9 cellular contexts compared by ENCODE assay signal in genomic region chr7:50342616-50343114, GRCh38. TPM values are rescaled to one million over a fixed set of nuclear protein-coding genes. Genes with fewer than 3 reads are reported as not detected.
DNase-seq lines count a peak whose midpoint lies in the region; ATAC-seq and TF ChIP-seq lines count a peak whose summit lies in the region.
"Had no signal": no experiment of that assay in that cellular context is flagged by ENCODE, and none has a peak within 500 bp of the region (broad histone marks: within the 10 kb centered on the region; RNA-seq: fewer than 3 reads in every experiment).

No MANE protein-coding gene starts in this region.

- H3K36me3 ChIP-seq in RWPE2 (ENCODE audit: low read depth) (no peaks in the 10 kb centered on the region), body of pancreas (replicated peaks in 1 of 2; ENCODE audit: insufficient read depth in 1 of 2, low read depth in 2 of 2) (no peaks in the 10 kb centered on the region), neutrophil (peaks cover 20% of the 10 kb centered on the region)

- H3K27ac ChIP-seq in RWPE2 (ENCODE audit: poor library complexity, severe bottlenecking) (no peak overlapping the region), body of pancreas (no peak overlapping the region), neutrophil (peak overlapping the region; percentile 87)

- no peak overlapping the region for H3K4me3 ChIP-seq in RWPE2 (ENCODE audit: severe bottlenecking)
- no peak overlapping the region for H3K4me3 ChIP-seq in body of pancreas
- H3K4me3 ChIP-seq in neutrophil (ENCODE audit: low read depth in 1 of 2, low read length in 1 of 2) = peak overlapping the region; percentile 37 to 38

- peak; percentile 57; the same call in 2 of the 3 replicates for ATAC-seq in RWPE2 (ENCODE audit: low read depth)
- ATAC-seq in body of pancreas = peak; percentile 38
- no peak for ATAC-seq in GM21825 (IDR thresholded peaks at IDR 0.05; ENCODE audit: unreplicated experiment)
- no peak for ATAC-seq in GM21515 (IDR thresholded peaks at IDR 0.05; ENCODE audit: unreplicated experiment)

- intact Hi-C loops in body of pancreas (cut with DNase I) = no loop called here

- WGBS in body of pancreas, 2 donors = 8 to 22% methylated on average over 8 of the region's 8 CpGs

- TF ChIP-seq POLR2A in body of pancreas (IDR thresholded peaks at IDR 0.05) = no peak

- no peak for TF ChIP-seq CTCF in RWPE2 (IDR thresholded peaks at IDR 0.05; ENCODE audit: poor library complexity, severe bottlenecking)
- no peak for TF ChIP-seq CTCF in body of pancreas (IDR thresholded peaks at IDR 0.05)
- TF ChIP-seq CTCF in neutrophil (IDR thresholded peaks at IDR 0.05) = no peak

- H3K27me3 ChIP-seq in RWPE2 (ENCODE audit: insufficient read depth, poor library complexity, severe bottlenecking) = peaks cover 5% of the 10 kb centered on the region
- no peaks in the 10 kb centered on the region for H3K27me3 ChIP-seq in body of pancreas
- no peaks in the 10 kb centered on the region for H3K27me3 ChIP-seq in neutrophil

- H3K9me3 ChIP-seq in RWPE2 (ENCODE audit: severe bottlenecking) = no peaks in the 10 kb centered on the region
- no peaks in the 10 kb centered on the region for H3K9me3 ChIP-seq in body of pancreas
- no peaks in the 10 kb centered on the region for H3K9me3 ChIP-seq in neutrophil

- H3K4me1 ChIP-seq in RWPE2 (ENCODE audit: insufficient read depth, poor library complexity, severe bottlenecking) = no peaks in the 10 kb centered on the region
- no peaks in the 10 kb centered on the region for H3K4me1 ChIP-seq in body of pancreas
- peaks cover 65 to 100% of the 10 kb centered on the region in 2 experiments for H3K4me1 ChIP-seq in neutrophil (ENCODE audit: control insufficient read depth in 1 of 2, insufficient read depth in 1 of 2, low read depth in 1 of 2, low read length in 1 of 2)

- DNase-seq in Daoy (ENCODE audit: low read depth) (peak; percentile 72), RWPE2 (ENCODE audit: low spot score) (no peak), body of pancreas (peak in 2 of 4 donors; percentile 28 to 47), NCI-H2196 treated with DMSO at 0.1 percent for 48 hours (lab: John Stamatoyannopoulos, UW; ENCODE audit: unreplicated experiment) (no peak), NCI-H1436 (lab: John Stamatoyannopoulos, UW) (no peak)

RNA-seq across cellular contexts. Expression of gene IKZF1, which starts 38.1 kb away (rescaled TPM):
- total RNA-seq in Daoy (2014; rRNA removed; shearing (Covaris generic)) = 4.2 and 5.2 TPM in 2 replicates
- total RNA-seq in body of pancreas = 10 to 100 TPM in 1 of 2 donors, 1 to 10 TPM in 1; 3.9 to 16.5 TPM
- total RNA-seq: epithelial cell of proximal tubule had no signal

Comparison
In these comparisons a context has a peak if more than half of its experiments do, and no peak if none do; other contexts are left out.
1. ATAC-seq: peak in RWPE2 (single experiment) and body of pancreas (single experiment); none in GM21825 (single experiment) and GM21515 (single experiment).
2. H3K4me3 ChIP-seq: peak in neutrophil (2 of 2); none in RWPE2 (single experiment) and body of pancreas (0 of 2).